Comparison of ENCODE assay signal across 30 cellular contexts in genomic region chr18:75109001-75109400, GRCh38.
"Had no signal": no experiment of that assay in that cellular context is flagged by ENCODE, and none has a peak within 500 bp of the region (broad histone marks: within the 10 kb centered on the region; RNA-seq: fewer than 3 reads in every experiment).

No MANE protein-coding gene starts in this region.

- H3K9me3 Mint-ChIP-seq: mesothelial cell of epicardium; naive thymus-derived CD4-positive, alpha-beta T cell; natural killer cell treated with Interleukin-12 subunit alpha and Interleukin-12 subunit beta and Interleukin-15 and Interleukin-18, amount 100 ng/mL, for 72 hours; neural progenitor cell; stimulated activated effector memory CD8-positive, alpha-beta T cell treated with anti-CD3 and anti-CD28 coated beads, Interleukin-12 subunit alpha, Interleukin-12 subunit beta, amount 100 ng/mL, for 72 hours; stimulated activated naive CD8-positive, alpha-beta T cell treated with anti-CD3 and anti-CD28 coated beads, Interleukin-15, Interleukin-2, amounts not matched to agents 100 ng/mL and 50 ng/mL, for 24 hours; type B pancreatic cell had no signal

- H3K4me1 Mint-ChIP-seq: naive thymus-derived CD4-positive, alpha-beta T cell; stimulated activated effector memory CD8-positive, alpha-beta T cell treated with anti-CD3 and anti-CD28 coated beads, Interleukin-12 subunit alpha, Interleukin-12 subunit beta, amount 100 ng/mL, for 72 hours had no signal

- H3K27ac Mint-ChIP-seq: mesothelial cell of epicardium; naive thymus-derived CD4-positive, alpha-beta T cell; natural killer cell treated with Interleukin-12 subunit alpha and Interleukin-12 subunit beta and Interleukin-15 and Interleukin-18, amount 100 ng/mL, for 72 hours; stimulated activated effector memory CD8-positive, alpha-beta T cell treated with anti-CD3 and anti-CD28 coated beads, Interleukin-12 subunit alpha, Interleukin-12 subunit beta, amount 100 ng/mL, for 72 hours; stimulated activated naive CD8-positive, alpha-beta T cell treated with anti-CD3 and anti-CD28 coated beads, Interleukin-15, Interleukin-2, amounts not matched to agents 100 ng/mL and 50 ng/mL, for 24 hours; type B pancreatic cell had no signal

- H3K4me3 Mint-ChIP-seq: mesothelial cell of epicardium; naive thymus-derived CD4-positive, alpha-beta T cell; natural killer cell treated with Interleukin-12 subunit alpha and Interleukin-12 subunit beta and Interleukin-15 and Interleukin-18, amount 100 ng/mL, for 72 hours; neural progenitor cell; stimulated activated effector memory CD8-positive, alpha-beta T cell treated with anti-CD3 and anti-CD28 coated beads, Interleukin-12 subunit alpha, Interleukin-12 subunit beta, amount 100 ng/mL, for 72 hours; stimulated activated naive CD8-positive, alpha-beta T cell treated with anti-CD3 and anti-CD28 coated beads, Interleukin-15, Interleukin-2, amounts not matched to agents 100 ng/mL and 50 ng/mL, for 24 hours; type B pancreatic cell had no signal

- H3K27ac ChIP-seq: left lung, lower lobe of right lung, neural progenitor cell, neutrophil, ovary, prostate gland, skin epidermis, suprapubic skin, tibial nerve, uterus had no signal

- DNase-seq: hippocampal formation; kidney; left colon; left lung; lower lobe of right lung; mammary epithelial cell; mesenchymal stem cell; naive thymus-derived CD4-positive, alpha-beta T cell; occipital lobe; ovary; retina; stimulated activated CD4-positive, alpha-beta T cell treated with anti-CD3 and anti-CD28 coated beads, Interleukin-12 subunit alpha, Interleukin-12 subunit beta, amount 100 ng/mL, for 4 hours; stimulated activated CD4-positive, alpha-beta T cell treated with anti-CD3 and anti-CD28 coated beads, Interleukin-15, amount 100 ng/mL, for 24 hours; stimulated activated CD4-positive, alpha-beta T cell treated with anti-CD3 and anti-CD28 coated beads, Interleukin-2, amount 100 ng/mL, for 24 hours; stimulated activated CD4-positive, alpha-beta T cell treated with anti-CD3 and anti-CD28 coated beads, Interleukin-4, amount 100 ng/mL, for 1 hour; stimulated activated naive CD4-positive, alpha-beta T cell; uterus had no signal

- H3K36me3 Mint-ChIP-seq: mesothelial cell of epicardium; naive thymus-derived CD4-positive, alpha-beta T cell; natural killer cell treated with Interleukin-12 subunit alpha and Interleukin-12 subunit beta and Interleukin-15 and Interleukin-18, amount 100 ng/mL, for 72 hours; neural progenitor cell; stimulated activated effector memory CD8-positive, alpha-beta T cell treated with anti-CD3 and anti-CD28 coated beads, Interleukin-12 subunit alpha, Interleukin-12 subunit beta, amount 100 ng/mL, for 72 hours; type B pancreatic cell had no signal

- H3K27me3 Mint-ChIP-seq: stimulated activated naive CD8-positive, alpha-beta T cell treated with anti-CD3 and anti-CD28 coated beads, Interleukin-15, Interleukin-2, amounts not matched to agents 100 ng/mL and 50 ng/mL, for 24 hours had no signal

- ATAC-seq: left colon; left lung; lower lobe of right lung; naive thymus-derived CD4-positive, alpha-beta T cell; natural killer cell treated with Interleukin-12 subunit alpha and Interleukin-12 subunit beta and Interleukin-15 and Interleukin-18, amount 100 ng/mL, for 72 hours; right cardiac atrium; sciatic nerve; stimulated activated effector memory CD8-positive, alpha-beta T cell treated with anti-CD3 and anti-CD28 coated beads, Interleukin-12 subunit alpha, Interleukin-12 subunit beta, amount 100 ng/mL, for 72 hours had no signal
